Comparison of ENCODE assay signal across 21 cellular contexts in the genomic region with DNA sequence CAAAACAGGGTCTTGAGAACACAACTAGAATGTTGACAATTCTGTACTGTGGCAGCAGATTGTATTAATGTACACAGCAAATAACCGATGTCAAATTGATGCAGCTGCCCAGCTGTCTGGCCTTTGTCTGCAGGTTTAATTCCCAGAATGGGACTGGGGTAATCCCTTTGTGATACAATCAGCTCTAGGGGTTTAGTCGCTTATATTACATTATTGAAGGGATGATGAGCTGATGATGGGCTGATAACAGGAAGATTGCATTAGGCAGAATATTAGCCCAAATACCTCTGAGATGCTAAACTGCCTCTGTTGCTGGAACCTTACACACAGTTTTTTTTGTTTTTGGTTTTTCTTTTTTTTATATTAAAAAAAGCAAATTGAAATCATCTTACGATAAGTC.
A peak's percentile ranks its signal among the peaks of the same experiment; 100 is the strongest.
DNase-seq lines count a peak whose midpoint lies in the region; ATAC-seq and TF ChIP-seq lines count a peak whose summit lies in the region.
"Had no signal": no experiment of that assay in that cellular context is flagged by ENCODE, and none has a peak within 500 bp of the region (broad histone marks: within the 10 kb centered on the region; RNA-seq: fewer than 3 reads in every experiment).

No MANE protein-coding gene starts in this region.

- H3K4me3 ChIP-seq in SJCRH30 = no peak overlapping the region
- H3K4me3 ChIP-seq in right lobe of liver = no peak overlapping the region

- H3K36me3 ChIP-seq in SJCRH30 (no peaks in the 10 kb centered on the region), right lobe of liver (no peaks in the 10 kb centered on the region)

- peaks cover 3% of the 10 kb centered on the region for H3K9me3 Mint-ChIP-seq in glutamatergic neuron (ENCODE audit: unreplicated experiment)

- no peaks in the 10 kb centered on the region for H3K27me3 Mint-ChIP-seq in glutamatergic neuron (ENCODE audit: unreplicated experiment)

- peaks cover 6% of the 10 kb centered on the region; the same call in 1 of the 2 replicates for H3K4me1 ChIP-seq in SJCRH30
- no peaks in the 10 kb centered on the region for H3K4me1 ChIP-seq in right lobe of liver
- H3K4me1 ChIP-seq: Caco-2 had no signal

- no peaks in the 10 kb centered on the region for H3K9me3 ChIP-seq in SJCRH30 (replicated peaks)
- H3K9me3 ChIP-seq in right lobe of liver = no peaks in the 10 kb centered on the region
- H3K9me3 ChIP-seq: Caco-2 had no signal

- H3K27me3 ChIP-seq in SJCRH30 (no peaks in the 10 kb centered on the region), right lobe of liver (no peaks in the 10 kb centered on the region)

- H3K4me3 Mint-ChIP-seq in glutamatergic neuron (ENCODE audit: unreplicated experiment) = no peak overlapping the region
- H3K4me3 Mint-ChIP-seq: CD4-positive, CD25-positive, alpha-beta regulatory T cell; T-helper 17 cell had no signal

- ATAC-seq in right lobe of liver = no peak
- no peak for ATAC-seq in GM18867 (IDR thresholded peaks at IDR 0.05; ENCODE audit: unreplicated experiment)
- ATAC-seq: T-helper 17 cell had no signal

- H3K27ac ChIP-seq in SJCRH30 (no peak overlapping the region), right lobe of liver (no peak overlapping the region)
- H3K27ac ChIP-seq: 22Rv1 had no signal

- DNase-seq in DMS79 treated with DMSO at 0.1 percent for 48 hours (lab: John Stamatoyannopoulos, UW) = peak; percentile 35
- no peak for DNase-seq in DMS79 (lab: John Stamatoyannopoulos, UW)
- peak; percentile 64 for DNase-seq in NCI-H1930 (lab: John Stamatoyannopoulos, UW)
- peak; percentile 9 to 47 for DNase-seq in SJCRH30
- DNase-seq in glutamatergic neuron = no peak
- DNase-seq in occipital lobe (lab: John Stamatoyannopoulos, UW) = no peak
- DNase-seq in right lobe of liver = no peak
- DNase-seq: AML-193; Caco-2; CD4-positive, CD25-positive, alpha-beta regulatory T cell; DMS153; EL; KG1; NCI-H1694; NCI-H2107; NCI-H226; NCI-H526; Right ventricle myocardium superior; T-helper 17 cell had no signal

- TF ChIP-seq CTCF in glutamatergic neuron (IDR thresholded peaks at IDR 0.05; ENCODE audit: partially characterized antibody, unreplicated experiment) = no peak
- TF ChIP-seq CTCF in right lobe of liver (IDR thresholded peaks at IDR 0.05) = no peak

- H3K4me1 Mint-ChIP-seq in glutamatergic neuron (ENCODE audit: low read depth, unreplicated experiment) = peaks cover 6% of the 10 kb centered on the region
- H3K4me1 Mint-ChIP-seq: CD4-positive, CD25-positive, alpha-beta regulatory T cell; T-helper 17 cell had no signal

- TF ChIP-seq POLR2A in right lobe of liver (IDR thresholded peaks at IDR 0.05) = no peak

- intact Hi-C loops in right lobe of liver (cut with DNase I) = no loop called here

- H3K36me3 Mint-ChIP-seq in glutamatergic neuron (ENCODE audit: unreplicated experiment) = no peaks in the 10 kb centered on the region
- H3K36me3 Mint-ChIP-seq: CD4-positive, CD25-positive, alpha-beta regulatory T cell had no signal

- H3K27ac Mint-ChIP-seq in glutamatergic neuron (ENCODE audit: unreplicated experiment) = peak overlapping the region; percentile 67
- H3K27ac Mint-ChIP-seq: CD4-positive, CD25-positive, alpha-beta regulatory T cell; T-helper 17 cell had no signal

- WGBS in right lobe of liver (ENCODE audit: insufficient coverage, low coverage, low lambda C conversion rate, missing lambda C conversion rate) = 77% methylated on average over 3 of the region's 3 CpGs

Comparison
In these comparisons a context has a peak if more than half of its experiments do, and no peak if none do; other contexts are left out.
1. DNase-seq: peak in DMS79 treated with DMSO at 0.1 percent for 48 hours (single experiment), NCI-H1930 (2 of 2) and SJCRH30 (2 of 2); none in DMS79 (single experiment), glutamatergic neuron (single experiment), occipital lobe (single experiment) and right lobe of liver (0 of 3).